In the genomic region with DNA sequence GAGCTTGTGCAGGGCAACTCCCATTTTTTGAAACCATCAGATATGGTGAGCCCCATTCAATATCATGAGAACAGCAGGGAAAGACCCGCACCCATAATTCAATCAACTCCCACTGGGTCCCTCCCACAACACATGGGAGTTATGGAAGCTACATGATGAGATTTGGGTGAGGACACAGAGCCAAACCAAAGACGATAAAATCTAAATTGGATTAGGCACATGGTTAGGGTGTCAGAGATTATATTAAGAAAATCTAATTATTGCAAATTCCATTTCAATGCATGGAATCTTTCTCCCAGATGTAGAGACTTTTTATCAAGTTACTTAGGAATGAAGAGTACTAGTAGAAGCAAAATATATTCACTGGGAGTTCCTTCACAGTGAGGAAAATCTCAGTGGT, we compare ENCODE assay signal across 29 cellular contexts.
"Had no signal": no experiment of that assay in that cellular context is flagged by ENCODE, and none has a peak within 500 bp of the region (broad histone marks: within the 10 kb centered on the region; RNA-seq: fewer than 3 reads in every experiment).

No MANE protein-coding gene starts in this region.

- H3K4me1 ChIP-seq: ascending aorta, breast epithelium, colonic mucosa had no signal

- H3K4me3 Mint-ChIP-seq: activated CD4-positive, alpha-beta memory T cell treated with anti-CD3 and anti-CD28 coated beads for 36 hours; activated CD4-positive, alpha-beta T cell treated with anti-CD3 and anti-CD28 coated beads for 36 hours; activated CD4-positive, alpha-beta T cell treated with anti-CD3 and anti-CD28 coated beads, Interleukin-2, amount 10 ng/mL, durations not matched to agents 24 days and 14 days; activated CD8-positive, alpha-beta memory T cell treated with anti-CD3 and anti-CD28 coated beads, Interleukin-2, amount 10 ng/mL, durations not matched to agents 7 days and 5 days; activated CD8-positive, alpha-beta T cell treated with anti-CD3 and anti-CD28 coated beads, Interleukin-2, amount 10 ng/mL, durations not matched to agents 7 days and 5 days; activated naive CD4-positive, alpha-beta T cell treated with anti-CD3 and anti-CD28 coated beads for 36 hours; activated naive CD4-positive, alpha-beta T cell treated with anti-CD3 and anti-CD28 coated beads, Interleukin-2, amount 50 U/mL, for 24 hours; activated naive CD8-positive, alpha-beta T cell treated with anti-CD3 and anti-CD28 coated beads for 36 hours; activated naive CD8-positive, alpha-beta T cell treated with anti-CD3 and anti-CD28 coated beads, Interleukin-2, amount 50 U/mL, for 24 hours; activated T-helper 1 cell treated with anti-CD3 and anti-CD28 coated beads, Interleukin-12 subunit alpha, Interleukin-12 subunit beta, Interleukin-2, Interleukin-4 antibody, amounts not matched to agents 30 ng/mL and 10 ng/mL and 1 ng/mL, durations not matched to agents 14 hours and 24 hours and 36 hours; brain; endodermal cell had no signal

- H3K4me3 ChIP-seq: ascending aorta, breast epithelium, cardiac muscle cell, colonic mucosa had no signal

- DNase-seq: activated CD4-positive, alpha-beta memory T cell treated with anti-CD3 and anti-CD28 coated beads for 36 hours; activated CD4-positive, alpha-beta T cell treated with anti-CD3 and anti-CD28 coated beads for 36 hours; activated CD4-positive, alpha-beta T cell treated with anti-CD3 and anti-CD28 coated beads, Interleukin-2, amount 10 ng/mL, durations not matched to agents 24 days and 14 days; activated CD4-positive, CD25-positive, alpha-beta regulatory T cell; activated CD4-positive, CD25-positive, alpha-beta regulatory T cell treated with anti-CD3 and anti-CD28 coated beads, Interleukin-2, amount 50 U/mL, for 72 hours; activated CD8-positive, alpha-beta memory T cell treated with anti-CD3 and anti-CD28 coated beads, Interleukin-2, amount 10 ng/mL, durations not matched to agents 7 days and 5 days; activated CD8-positive, alpha-beta memory T cell treated with anti-CD3 and anti-CD28 coated beads, Interleukin-2, amount 50 U/mL, for 4 hours; activated CD8-positive, alpha-beta T cell treated with anti-CD3 and anti-CD28 coated beads, Interleukin-2, amount 10 ng/mL, durations not matched to agents 7 days and 5 days; activated effector memory CD4-positive, alpha-beta T cell treated with anti-CD3 and anti-CD28 coated beads, Interleukin-2, amount 50 U/mL, for 16 hours; activated naive CD4-positive, alpha-beta T cell treated with anti-CD3 and anti-CD28 coated beads for 36 hours; activated naive CD8-positive, alpha-beta T cell treated with anti-CD3 and anti-CD28 coated beads for 36 hours; activated naive CD8-positive, alpha-beta T cell treated with anti-CD3 and anti-CD28 coated beads, Interleukin-2, amount 50 U/mL, for 24 hours; activated T-cell treated with anti-CD3 and anti-CD28 coated beads, Interleukin-2, amount 50 U/mL, for 1 hour; activated T-cell treated with anti-CD3 and anti-CD28 coated beads, Interleukin-2, amount 50 U/mL, for 48 hours; central memory CD4-positive, alpha-beta T cell; cerebellar nuclear complex; colonic mucosa; effector memory CD4-positive, alpha-beta T cell; endodermal cell; foreskin fibroblast; head of caudate nucleus; T-helper 2 cell had no signal

- H3K27me3 ChIP-seq: ascending aorta, breast epithelium, cardiac muscle cell, colonic mucosa had no signal

- H3K4me1 Mint-ChIP-seq: activated CD4-positive, alpha-beta T cell treated with anti-CD3 and anti-CD28 coated beads for 36 hours; activated CD4-positive, alpha-beta T cell treated with anti-CD3 and anti-CD28 coated beads, Interleukin-2, amount 10 ng/mL, durations not matched to agents 24 days and 14 days; activated CD8-positive, alpha-beta memory T cell treated with anti-CD3 and anti-CD28 coated beads, Interleukin-2, amount 10 ng/mL, durations not matched to agents 7 days and 5 days; activated naive CD4-positive, alpha-beta T cell treated with anti-CD3 and anti-CD28 coated beads, Interleukin-2, amount 50 U/mL, for 24 hours; activated naive CD8-positive, alpha-beta T cell treated with anti-CD3 and anti-CD28 coated beads for 36 hours; activated naive CD8-positive, alpha-beta T cell treated with anti-CD3 and anti-CD28 coated beads, Interleukin-2, amount 50 U/mL, for 24 hours had no signal

- H3K27ac Mint-ChIP-seq: activated CD4-positive, alpha-beta memory T cell treated with anti-CD3 and anti-CD28 coated beads for 36 hours; activated CD4-positive, alpha-beta T cell treated with anti-CD3 and anti-CD28 coated beads for 36 hours; activated CD4-positive, alpha-beta T cell treated with anti-CD3 and anti-CD28 coated beads, Interleukin-2, amount 10 ng/mL, durations not matched to agents 24 days and 14 days; activated CD8-positive, alpha-beta memory T cell treated with anti-CD3 and anti-CD28 coated beads, Interleukin-2, amount 10 ng/mL, durations not matched to agents 7 days and 5 days; activated CD8-positive, alpha-beta T cell treated with anti-CD3 and anti-CD28 coated beads, Interleukin-2, amount 10 ng/mL, durations not matched to agents 7 days and 5 days; activated naive CD4-positive, alpha-beta T cell treated with anti-CD3 and anti-CD28 coated beads for 36 hours; activated naive CD4-positive, alpha-beta T cell treated with anti-CD3 and anti-CD28 coated beads, Interleukin-2, amount 50 U/mL, for 24 hours; activated naive CD8-positive, alpha-beta T cell treated with anti-CD3 and anti-CD28 coated beads for 36 hours; activated naive CD8-positive, alpha-beta T cell treated with anti-CD3 and anti-CD28 coated beads, Interleukin-2, amount 50 U/mL, for 24 hours; activated T-helper 1 cell treated with anti-CD3 and anti-CD28 coated beads, Interleukin-12 subunit alpha, Interleukin-12 subunit beta, Interleukin-2, Interleukin-4 antibody, amounts not matched to agents 30 ng/mL and 10 ng/mL and 1 ng/mL, durations not matched to agents 14 hours and 24 hours and 36 hours; activated T-helper 2 cell treated with anti-CD3 and anti-CD28 coated beads, Interferon-gamma antibody, Interleukin-2, Interleukin-4, amounts not matched to agents 10 μg/mL and 5 μg/mL and 100 μg/mL, durations not matched to agents 14 hours and 24 hours and 36 hours; brain; endodermal cell had no signal

- H3K27ac ChIP-seq: ascending aorta, breast epithelium, cardiac muscle cell, colonic mucosa had no signal

- H3K36me3 ChIP-seq: ascending aorta, breast epithelium, cardiac muscle cell, colonic mucosa had no signal

- H3K36me3 Mint-ChIP-seq: activated CD4-positive, alpha-beta memory T cell treated with anti-CD3 and anti-CD28 coated beads for 36 hours; activated CD8-positive, alpha-beta memory T cell treated with anti-CD3 and anti-CD28 coated beads, Interleukin-2, amount 10 ng/mL, durations not matched to agents 7 days and 5 days; activated naive CD4-positive, alpha-beta T cell treated with anti-CD3 and anti-CD28 coated beads, Interleukin-2, amount 50 U/mL, for 24 hours; activated naive CD8-positive, alpha-beta T cell treated with anti-CD3 and anti-CD28 coated beads for 36 hours; brain had no signal

- H3K27me3 Mint-ChIP-seq: activated CD4-positive, alpha-beta memory T cell treated with anti-CD3 and anti-CD28 coated beads for 36 hours; activated CD4-positive, alpha-beta T cell treated with anti-CD3 and anti-CD28 coated beads for 36 hours; activated CD4-positive, alpha-beta T cell treated with anti-CD3 and anti-CD28 coated beads, Interleukin-2, amount 10 ng/mL, durations not matched to agents 24 days and 14 days; activated CD8-positive, alpha-beta memory T cell treated with anti-CD3 and anti-CD28 coated beads, Interleukin-2, amount 10 ng/mL, durations not matched to agents 7 days and 5 days; activated naive CD4-positive, alpha-beta T cell treated with anti-CD3 and anti-CD28 coated beads, Interleukin-2, amount 50 U/mL, for 24 hours; activated naive CD8-positive, alpha-beta T cell treated with anti-CD3 and anti-CD28 coated beads for 36 hours; activated naive CD8-positive, alpha-beta T cell treated with anti-CD3 and anti-CD28 coated beads, Interleukin-2, amount 50 U/mL, for 24 hours had no signal

- H3K9me3 ChIP-seq: ascending aorta, breast epithelium, colonic mucosa had no signal

- H3K9me3 Mint-ChIP-seq: activated CD4-positive, alpha-beta memory T cell treated with anti-CD3 and anti-CD28 coated beads for 36 hours; activated CD4-positive, alpha-beta T cell treated with anti-CD3 and anti-CD28 coated beads, Interleukin-2, amount 10 ng/mL, durations not matched to agents 24 days and 14 days; activated naive CD4-positive, alpha-beta T cell treated with anti-CD3 and anti-CD28 coated beads for 36 hours; activated naive CD8-positive, alpha-beta T cell treated with anti-CD3 and anti-CD28 coated beads, Interleukin-2, amount 50 U/mL, for 24 hours; activated T-helper 1 cell treated with anti-CD3 and anti-CD28 coated beads, Interleukin-12 subunit alpha, Interleukin-12 subunit beta, Interleukin-2, Interleukin-4 antibody, amounts not matched to agents 30 ng/mL and 10 ng/mL and 1 ng/mL, durations not matched to agents 14 hours and 24 hours and 36 hours; activated T-helper 2 cell treated with anti-CD3 and anti-CD28 coated beads, Interferon-gamma antibody, Interleukin-2, Interleukin-4, amounts not matched to agents 10 μg/mL and 5 μg/mL and 100 μg/mL, durations not matched to agents 14 hours and 24 hours and 36 hours; brain; endodermal cell had no signal
